In genomic region chr19:2051771-2052704, GRCh38 we compare ENCODE assay signal across 8 cellular contexts. TPM values are rescaled to one million over a fixed set of nuclear protein-coding genes. Genes with fewer than 3 reads are reported as not detected.
A peak's percentile ranks its signal among the peaks of the same experiment; 100 is the strongest.
DNase-seq lines count a peak whose midpoint lies in the region; ATAC-seq and TF ChIP-seq lines count a peak whose summit lies in the region.

No MANE protein-coding gene starts in this region.

- peak overlapping the region; percentile 96 for H3K27ac ChIP-seq in OCI-LY3 (ENCODE audit: low read length)
- H3K27ac ChIP-seq in breast epithelium: peak overlapping the region; percentile 98
- peak overlapping the region; percentile 75 for H3K27ac ChIP-seq in muscle layer of duodenum (ENCODE audit: low read length)

- peak overlapping the region; percentile 77 for H3K9ac ChIP-seq in OCI-LY3 (ENCODE audit: low read length)

- peaks cover 36% of the 10 kb centered on the region for H4K20me1 ChIP-seq in OCI-LY3 (ENCODE audit: insufficient read depth, low read length)

- H3K79me2 ChIP-seq in OCI-LY3 (ENCODE audit: low read length): peaks cover 44% of the 10 kb centered on the region

- peak overlapping the region; percentile 88 for H3K4me2 ChIP-seq in OCI-LY3 (ENCODE audit: low read length)

- H3K27me3 ChIP-seq in OCI-LY3 (ENCODE audit: low read depth, low read length) (no peaks in the 10 kb centered on the region), breast epithelium (no peaks in the 10 kb centered on the region), muscle layer of duodenum (ENCODE audit: low read depth, low read length) (no peaks in the 10 kb centered on the region)

- peak; percentile 8 for TF ChIP-seq POLR2A in GM18526 (IDR thresholded peaks at IDR 0.05; ENCODE audit: extremely low read depth, insufficient read length)
- no peak for TF ChIP-seq POLR2A in breast epithelium (IDR thresholded peaks at IDR 0.05)

- no peaks in the 10 kb centered on the region for H3K9me3 ChIP-seq in OCI-LY3 (ENCODE audit: insufficient read depth, low read length)
- H3K9me3 ChIP-seq in breast epithelium: no peaks in the 10 kb centered on the region
- H3K9me3 ChIP-seq in muscle layer of duodenum (ENCODE audit: control insufficient read depth in 1 of 2, low read length in 2 of 2): no peaks in the 10 kb centered on the region

- DNase-seq in breast epithelium (ENCODE audit: low spot score in 2 of 2): no peak
- DNase-seq in NCI-H524 (lab: John Stamatoyannopoulos, UW): no peak
- no peak for DNase-seq in NCI-H1930 (lab: John Stamatoyannopoulos, UW)
- no peak for DNase-seq in GF-D8 (lab: John Stamatoyannopoulos, UW)

- TF ChIP-seq CTCF in OCI-LY3 (IDR thresholded peaks at IDR 0.05; ENCODE audit: low read depth, low read length) (no peak), breast epithelium (IDR thresholded peaks at IDR 0.05) (no peak)

- no peak overlapping the region; the same call in 1 of the 2 replicates for H2AFZ ChIP-seq in OCI-LY3 (ENCODE audit: low read depth, low read length)

- H3K36me3 ChIP-seq in OCI-LY3 (replicated peaks; ENCODE audit: low read depth, low read length): peaks cover 37% of the 10 kb centered on the region
- no peaks in the 10 kb centered on the region for H3K36me3 ChIP-seq in breast epithelium
- peaks cover 0 to 5% of the 10 kb centered on the region in 2 donors for H3K36me3 ChIP-seq in muscle layer of duodenum (ENCODE audit: control insufficient read depth in 1 of 2, insufficient read depth in 2 of 2, low read length in 2 of 2)

- intact Hi-C loops in breast epithelium (cut with DNase I; ENCODE audit: low total_unique reads): no loop called here

- H3K4me3 ChIP-seq in OCI-LY3 (ENCODE audit: low read length) (peak overlapping the region; percentile 74), breast epithelium (peak overlapping the region; percentile 95 to 97 (median 97)), muscle layer of duodenum (ENCODE audit: low read depth in 1 of 2, low read length in 2 of 2) (peak overlapping the region; percentile 52 to 53)

- H3K4me1 ChIP-seq in OCI-LY3 (ENCODE audit: low read length) (peaks cover 79% of the 10 kb centered on the region), breast epithelium (peaks cover 44 to 47% of the 10 kb centered on the region in 2 donors), muscle layer of duodenum (ENCODE audit: control insufficient read depth in 1 of 2, insufficient read depth in 2 of 2, low read length in 2 of 2) (peaks cover 17 to 47% of the 10 kb centered on the region in 2 donors)

- no peak for ATAC-seq in GM21576 (IDR thresholded peaks at IDR 0.05; ENCODE audit: unreplicated experiment)

RNA-seq across cellular contexts. Expression of gene MKNK2, which starts 1.0 kb away (rescaled TPM):
- total RNA-seq in breast epithelium: 100 to 1,000 TPM in 1 of 3 donors, 10 to 100 TPM in 2; 94.7 to 170 (median 97.0) TPM

RNA-seq across cellular contexts. Expression of gene BTBD2, which starts 36.5 kb away (rescaled TPM):
- 10 to 100 TPM; 52.0 to 67.2 (median 54.4) TPM for total RNA-seq in breast epithelium

RNA-seq across cellular contexts. Expression of gene MOB3A, which starts 44.1 kb away (rescaled TPM):
- 10 to 100 TPM; 18.3 to 45.8 (median 29.2) TPM for total RNA-seq in breast epithelium

RNA-seq across cellular contexts. Expression of gene IZUMO4, which starts 44.7 kb away (rescaled TPM):
- total RNA-seq in breast epithelium: 10 to 100 TPM in 1 of 3 donors, 1 to 10 TPM in 2; 3.6 to 12.8 (median 3.7) TPM
